1 cellular context compared by ENCODE assay signal in genomic region chr10:7372504-7372903, GRCh38.
TF ChIP-seq lines count a peak whose summit lies in the region.

No MANE protein-coding gene starts in this region.

TF ChIP-seq in IMR-90, 13 proteins besides CTCF, POLR2A, EP300 and RAD21:
- no peak for TF ChIP-seq MAFK (IDR thresholded peaks at IDR 0.05; ENCODE audit: low read depth, low read length)
- TF ChIP-seq RCOR1 (IDR thresholded peaks at IDR 0.05; ENCODE audit: insufficient replicate concordance, low read length), result no peak
- no peak for TF ChIP-seq SMC3 (IDR thresholded peaks at IDR 0.05; ENCODE audit: low read depth, low read length)
- no peak for TF ChIP-seq CHD1 (IDR thresholded peaks at IDR 0.05; ENCODE audit: low read depth, low read length)
- TF ChIP-seq NFE2L2 (IDR thresholded peaks at IDR 0.05; ENCODE audit: low read depth, low read length), result no peak
- no peak for TF ChIP-seq USF2 (IDR thresholded peaks at IDR 0.05; ENCODE audit: low read depth, low read length)
- TF ChIP-seq BHLHE40 (IDR thresholded peaks at IDR 0.05; ENCODE audit: low read depth, low read length), result no peak
- no peak for TF ChIP-seq FOS (IDR thresholded peaks at IDR 0.05; ENCODE audit: low read depth, low read length)
- TF ChIP-seq MXI1 (IDR thresholded peaks at IDR 0.05; ENCODE audit: borderline replicate concordance, low read depth, low read length), result no peak
- TF ChIP-seq MAZ (IDR thresholded peaks at IDR 0.05; ENCODE audit: borderline replicate concordance, low read depth, low read length), result no peak
- no peak for TF ChIP-seq ELK1 (IDR thresholded peaks at IDR 0.05; ENCODE audit: borderline replicate concordance, low read depth, low read length)
- TF ChIP-seq RFX5 (IDR thresholded peaks at IDR 0.05; ENCODE audit: low read depth, low read length), result no peak
- TF ChIP-seq CEBPB (IDR thresholded peaks at IDR 0.05; ENCODE audit: low read depth, low read length), result no peak
TF ChIP-seq in IMR-90: peak in this region for 0.
